Comparison of ENCODE assay signal across 1 cellular context in the genomic region with DNA sequence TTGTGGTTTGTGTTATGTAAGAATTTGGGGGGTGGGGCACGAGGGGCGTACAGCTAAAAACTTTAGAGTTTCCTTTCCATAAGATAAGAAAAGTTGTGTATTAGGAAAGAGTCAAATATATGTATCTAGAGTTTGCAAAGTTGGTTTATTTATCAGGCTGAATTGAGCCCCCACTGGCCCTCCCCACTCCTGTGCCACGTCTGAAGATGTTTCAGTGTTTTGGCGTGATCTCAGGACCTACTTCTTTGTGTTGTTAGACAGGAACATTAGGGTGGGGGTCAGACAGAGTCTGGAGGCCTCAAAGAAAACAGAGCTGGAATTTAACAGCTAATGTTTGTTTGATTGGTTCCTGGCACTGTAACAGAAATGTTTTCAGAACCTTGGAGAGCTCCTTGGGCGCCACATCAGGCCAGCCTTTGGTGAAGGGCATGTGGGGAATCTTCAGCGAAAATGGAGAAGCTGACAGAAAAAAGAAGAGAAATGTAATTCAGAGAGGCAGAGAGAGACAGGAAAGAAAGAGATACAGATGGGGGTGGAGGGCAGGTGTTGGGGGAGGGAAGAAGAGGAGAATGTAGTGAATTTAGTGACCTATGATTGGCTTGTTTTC.
TF ChIP-seq lines count a peak whose summit lies in the region.

No MANE protein-coding gene starts in this region.

TF ChIP-seq in HepG2, 621 proteins besides CTCF, POLR2A, EP300 and RAD21 (continued from another document and continues in another):
- TF ChIP-seq ZXDC (CRISPR knock-in tag; IDR thresholded peaks at IDR 0.05) (no peak), ZFP36 (IDR thresholded peaks at IDR 0.05; ENCODE audit: borderline replicate concordance, low read depth, low read length, partially characterized antibody) (no peak), TCF7 (IDR thresholded peaks at IDR 0.05; ENCODE audit: low read depth) (no peak), KMT2B (CRISPR knock-in tag; IDR thresholded peaks at IDR 0.05) (peak; percentile 85), ZNF496 (CRISPR knock-in tag; IDR thresholded peaks at IDR 0.05; ENCODE audit: insufficient replicate concordance) (no peak), ZMAT5 (CRISPR knock-in tag; IDR thresholded peaks at IDR 0.05; ENCODE audit: borderline replicate concordance, low read depth) (no peak), SAFB2 (CRISPR knock-in tag; IDR thresholded peaks at IDR 0.05; ENCODE audit: borderline replicate concordance, low read depth) (no peak), TFE3 (CRISPR knock-in tag; IDR thresholded peaks at IDR 0.05) (peak; percentile 93), ZNF598 (CRISPR knock-in tag; IDR thresholded peaks at IDR 0.05; ENCODE audit: borderline replicate concordance) (no peak), WIZ (CRISPR knock-in tag; IDR thresholded peaks at IDR 0.05) (peak; percentile 99), ZNF652 (CRISPR knock-in tag; IDR thresholded peaks at IDR 0.05; ENCODE audit: borderline replicate concordance, low read depth) (peak; percentile 38; the same call in 1 of the 2 replicates), ZNF589 (CRISPR knock-in tag; conservative IDR thresholded peaks at IDR 0.05) (peak; percentile 70; the same call in 1 of the 2 replicates), CCDC6 (CRISPR knock-in tag; IDR thresholded peaks at IDR 0.05) (peak; percentile 78), ONECUT2 (CRISPR knock-in tag; IDR thresholded peaks at IDR 0.05) (peak; percentile 70), ZNF687 (CRISPR knock-in tag; IDR thresholded peaks at IDR 0.05) (no peak), EHMT2 (IDR thresholded peaks at IDR 0.05; ENCODE audit: borderline replicate concordance, low read depth, low read length) (peak; percentile 99), NFIC (IDR thresholded peaks at IDR 0.05; ENCODE audit: low read length) (0 out of 2 replicates have a peak, but pooled peaks have one; percentile 28), TBL1XR1 (IDR thresholded peaks at IDR 0.05; ENCODE audit: borderline replicate concordance, low read length, partially characterized antibody) (no peak), ZNF207 (IDR thresholded peaks at IDR 0.05; ENCODE audit: borderline replicate concordance) (no peak), ZNF7 (CRISPR knock-in tag; IDR thresholded peaks at IDR 0.05) (peak; percentile 27; the same call in 1 of the 2 replicates), TGIF2 (CRISPR knock-in tag; IDR thresholded peaks at IDR 0.05) (peak; percentile 88), FOXA3 (CRISPR knock-in tag; IDR thresholded peaks at IDR 0.05) (peak; percentile 59), HDAC6 (IDR thresholded peaks at IDR 0.05; ENCODE audit: low read depth, low read length) (no peak), ZNF674 (CRISPR knock-in tag; IDR thresholded peaks at IDR 0.05; ENCODE audit: low read depth) (no peak), GATAD1 (CRISPR knock-in tag; IDR thresholded peaks at IDR 0.05) (peak; percentile 69), MEF2D (CRISPR knock-in tag; IDR thresholded peaks at IDR 0.05) (peak; percentile 93), SIX4 (CRISPR knock-in tag; IDR thresholded peaks at IDR 0.05) (peak; percentile 79), ZKSCAN5 (CRISPR knock-in tag; IDR thresholded peaks at IDR 0.05) (no peak), NR2F2 (IDR thresholded peaks at IDR 0.05; ENCODE audit: borderline replicate concordance, low read depth) (no peak), ZNF138 (CRISPR knock-in tag; IDR thresholded peaks at IDR 0.05; ENCODE audit: low read depth) (peak; percentile 83; the same call in 1 of the 2 replicates), ZNF550 (CRISPR knock-in tag; IDR thresholded peaks at IDR 0.05; ENCODE audit: borderline replicate concordance) (no peak; the same call in 1 of the 2 replicates)
- TF ChIP-seq, protein P1, sequence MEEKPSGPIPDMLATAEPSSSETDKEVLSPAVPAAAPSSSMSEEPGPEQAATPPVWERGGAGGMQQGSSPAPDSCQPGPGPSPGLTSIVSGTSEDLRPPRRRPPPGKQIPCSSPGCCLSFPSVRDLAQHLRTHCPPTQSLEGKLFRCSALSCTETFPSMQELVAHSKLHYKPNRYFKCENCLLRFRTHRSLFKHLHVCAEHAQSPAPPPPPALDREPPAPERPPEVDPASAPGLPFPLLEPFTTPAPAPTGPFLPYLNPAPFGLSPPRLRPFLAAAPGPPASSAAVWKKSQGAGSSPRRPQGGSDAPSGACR (CRISPR knock-in tag; IDR thresholded peaks at IDR 0.05): 0 out of 2 replicates have a peak, but pooled peaks have one; percentile 34
- TF ChIP-seq, protein P2, sequence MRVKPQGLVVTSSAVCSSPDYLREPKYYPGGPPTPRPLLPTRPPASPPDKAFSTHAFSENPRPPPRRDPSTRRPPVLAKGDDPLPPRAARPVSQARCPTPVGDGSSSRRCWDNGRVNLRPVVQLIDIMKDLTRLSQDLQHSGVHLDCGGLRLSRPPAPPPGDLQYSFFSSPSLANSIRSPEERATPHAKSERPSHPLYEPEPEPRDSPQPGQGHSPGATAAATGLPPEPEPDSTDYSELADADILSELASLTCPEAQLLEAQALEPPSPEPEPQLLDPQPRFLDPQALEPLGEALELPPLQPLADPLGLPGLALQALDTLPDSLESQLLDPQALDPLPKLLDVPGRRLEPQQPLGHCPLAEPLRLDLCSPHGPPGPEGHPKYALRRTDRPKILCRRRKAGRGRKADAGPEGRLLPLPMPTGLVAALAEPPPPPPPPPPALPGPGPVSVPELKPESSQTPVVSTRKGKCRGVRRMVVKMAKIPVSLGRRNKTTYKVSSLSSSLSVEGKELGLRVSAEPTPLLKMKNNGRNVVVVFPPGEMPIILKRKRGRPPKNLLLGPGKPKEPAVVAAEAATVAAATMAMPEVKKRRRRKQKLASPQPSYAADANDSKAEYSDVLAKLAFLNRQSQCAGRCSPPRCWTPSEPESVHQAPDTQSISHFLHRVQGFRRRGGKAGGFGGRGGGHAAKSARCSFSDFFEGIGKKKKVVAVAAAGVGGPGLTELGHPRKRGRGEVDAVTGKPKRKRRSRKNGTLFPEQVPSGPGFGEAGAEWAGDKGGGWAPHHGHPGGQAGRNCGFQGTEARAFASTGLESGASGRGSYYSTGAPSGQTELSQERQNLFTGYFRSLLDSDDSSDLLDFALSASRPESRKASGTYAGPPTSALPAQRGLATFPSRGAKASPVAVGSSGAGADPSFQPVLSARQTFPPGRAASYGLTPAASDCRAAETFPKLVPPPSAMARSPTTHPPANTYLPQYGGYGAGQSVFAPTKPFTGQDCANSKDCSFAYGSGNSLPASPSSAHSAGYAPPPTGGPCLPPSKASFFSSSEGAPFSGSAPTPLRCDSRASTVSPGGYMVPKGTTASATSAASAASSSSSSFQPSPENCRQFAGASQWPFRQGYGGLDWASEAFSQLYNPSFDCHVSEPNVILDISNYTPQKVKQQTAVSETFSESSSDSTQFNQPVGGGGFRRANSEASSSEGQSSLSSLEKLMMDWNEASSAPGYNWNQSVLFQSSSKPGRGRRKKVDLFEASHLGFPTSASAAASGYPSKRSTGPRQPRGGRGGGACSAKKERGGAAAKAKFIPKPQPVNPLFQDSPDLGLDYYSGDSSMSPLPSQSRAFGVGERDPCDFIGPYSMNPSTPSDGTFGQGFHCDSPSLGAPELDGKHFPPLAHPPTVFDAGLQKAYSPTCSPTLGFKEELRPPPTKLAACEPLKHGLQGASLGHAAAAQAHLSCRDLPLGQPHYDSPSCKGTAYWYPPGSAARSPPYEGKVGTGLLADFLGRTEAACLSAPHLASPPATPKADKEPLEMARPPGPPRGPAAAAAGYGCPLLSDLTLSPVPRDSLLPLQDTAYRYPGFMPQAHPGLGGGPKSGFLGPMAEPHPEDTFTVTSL (CRISPR knock-in tag; IDR thresholded peaks at IDR 0.05; ENCODE audit: borderline replicate concordance): peak; percentile 39; the same call in 1 of the 2 replicates
- TF ChIP-seq, protein P3, sequence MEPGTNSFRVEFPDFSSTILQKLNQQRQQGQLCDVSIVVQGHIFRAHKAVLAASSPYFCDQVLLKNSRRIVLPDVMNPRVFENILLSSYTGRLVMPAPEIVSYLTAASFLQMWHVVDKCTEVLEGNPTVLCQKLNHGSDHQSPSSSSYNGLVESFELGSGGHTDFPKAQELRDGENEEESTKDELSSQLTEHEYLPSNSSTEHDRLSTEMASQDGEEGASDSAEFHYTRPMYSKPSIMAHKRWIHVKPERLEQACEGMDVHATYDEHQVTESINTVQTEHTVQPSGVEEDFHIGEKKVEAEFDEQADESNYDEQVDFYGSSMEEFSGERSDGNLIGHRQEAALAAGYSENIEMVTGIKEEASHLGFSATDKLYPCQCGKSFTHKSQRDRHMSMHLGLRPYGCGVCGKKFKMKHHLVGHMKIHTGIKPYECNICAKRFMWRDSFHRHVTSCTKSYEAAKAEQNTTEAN (CRISPR knock-in tag; conservative IDR thresholded peaks at IDR 0.05): peak; percentile 91
- TF ChIP-seq, protein P4, sequence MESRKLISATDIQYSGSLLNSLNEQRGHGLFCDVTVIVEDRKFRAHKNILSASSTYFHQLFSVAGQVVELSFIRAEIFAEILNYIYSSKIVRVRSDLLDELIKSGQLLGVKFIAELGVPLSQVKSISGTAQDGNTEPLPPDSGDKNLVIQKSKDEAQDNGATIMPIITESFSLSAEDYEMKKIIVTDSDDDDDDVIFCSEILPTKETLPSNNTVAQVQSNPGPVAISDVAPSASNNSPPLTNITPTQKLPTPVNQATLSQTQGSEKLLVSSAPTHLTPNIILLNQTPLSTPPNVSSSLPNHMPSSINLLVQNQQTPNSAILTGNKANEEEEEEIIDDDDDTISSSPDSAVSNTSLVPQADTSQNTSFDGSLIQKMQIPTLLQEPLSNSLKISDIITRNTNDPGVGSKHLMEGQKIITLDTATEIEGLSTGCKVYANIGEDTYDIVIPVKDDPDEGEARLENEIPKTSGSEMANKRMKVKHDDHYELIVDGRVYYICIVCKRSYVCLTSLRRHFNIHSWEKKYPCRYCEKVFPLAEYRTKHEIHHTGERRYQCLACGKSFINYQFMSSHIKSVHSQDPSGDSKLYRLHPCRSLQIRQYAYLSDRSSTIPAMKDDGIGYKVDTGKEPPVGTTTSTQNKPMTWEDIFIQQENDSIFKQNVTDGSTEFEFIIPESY (CRISPR knock-in tag; IDR thresholded peaks at IDR 0.05): no peak
- TF ChIP-seq, protein P5, sequence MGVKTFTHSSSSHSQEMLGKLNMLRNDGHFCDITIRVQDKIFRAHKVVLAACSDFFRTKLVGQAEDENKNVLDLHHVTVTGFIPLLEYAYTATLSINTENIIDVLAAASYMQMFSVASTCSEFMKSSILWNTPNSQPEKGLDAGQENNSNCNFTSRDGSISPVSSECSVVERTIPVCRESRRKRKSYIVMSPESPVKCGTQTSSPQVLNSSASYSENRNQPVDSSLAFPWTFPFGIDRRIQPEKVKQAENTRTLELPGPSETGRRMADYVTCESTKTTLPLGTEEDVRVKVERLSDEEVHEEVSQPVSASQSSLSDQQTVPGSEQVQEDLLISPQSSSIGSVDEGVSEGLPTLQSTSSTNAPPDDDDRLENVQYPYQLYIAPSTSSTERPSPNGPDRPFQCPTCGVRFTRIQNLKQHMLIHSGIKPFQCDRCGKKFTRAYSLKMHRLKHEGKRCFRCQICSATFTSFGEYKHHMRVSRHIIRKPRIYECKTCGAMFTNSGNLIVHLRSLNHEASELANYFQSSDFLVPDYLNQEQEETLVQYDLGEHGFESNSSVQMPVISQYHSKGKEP (CRISPR knock-in tag; IDR thresholded peaks at IDR 0.05): peak; percentile 94; the same call in 1 of the 2 replicates
